Comparison of ENCODE assay signal across 15 cellular contexts in genomic region chr2:63614448-63614968, GRCh38. TPM values are rescaled to one million over a fixed set of nuclear protein-coding genes. Genes with fewer than 3 reads are reported as not detected.
A peak's percentile ranks its signal among the peaks of the same experiment; 100 is the strongest.
DNase-seq lines count a peak whose midpoint lies in the region; ATAC-seq, FAIRE-seq and TF ChIP-seq lines count a peak whose summit lies in the region.
"Had no signal": no experiment of that assay in that cellular context is flagged by ENCODE, and none has a peak within 500 bp of the region (broad histone marks: within the 10 kb centered on the region; RNA-seq: fewer than 3 reads in every experiment).

No MANE protein-coding gene starts in this region.

- H3K27me3 Mint-ChIP-seq in activated CD8-positive, alpha-beta memory T cell treated with anti-CD3 and anti-CD28 coated beads, Interleukin-2, amount 10 ng/mL, durations not matched to agents 7 days and 5 days, result peaks cover 30% of the 10 kb centered on the region

- CTCF ChIA-PET in AG04450 (lab: Charles Lee), result no interaction called here
- CTCF ChIA-PET in mammary epithelial cell (lab: Charles Lee; ENCODE audit: low non-redundant PET), result interaction anchor here (0.5 kb wide), 1 partner anchor 194 kb away, joined by 12 read pairs; no protein-coding TSS in a partner anchor
- CTCF ChIA-PET in activated CD8-positive, alpha-beta memory T cell treated with anti-CD3 and anti-CD28 coated beads, Interleukin-2, amount 10 ng/mL, durations not matched to agents 7 days and 5 days (lab: Charles Lee), result no interaction called here

- H3K36me3 Mint-ChIP-seq in activated CD8-positive, alpha-beta memory T cell treated with anti-CD3 and anti-CD28 coated beads, Interleukin-2, amount 10 ng/mL, durations not matched to agents 7 days and 5 days, result no peaks in the 10 kb centered on the region
- H3K36me3 Mint-ChIP-seq in activated naive CD4-positive, alpha-beta T cell treated with anti-CD3 and anti-CD28 coated beads, Interleukin-2, amount 50 U/mL, for 72 hours, result no peaks in the 10 kb centered on the region
- H3K36me3 Mint-ChIP-seq: activated naive CD4-positive, alpha-beta T cell treated with anti-CD3 and anti-CD28 coated beads, Interleukin-2, amount 10 ng/mL, durations not matched to agents 7 days and 5 days; naive B cell had no signal

- in situ Hi-C loops in mammary epithelial cell (cut with MboI; ENCODE audit: low sequenced_read_pairs in 2 of 2), result no loop called here

- peak overlapping the region; percentile 78 for H3K4me2 ChIP-seq in mammary epithelial cell (ENCODE audit: insufficient read depth, low read depth, low read length)

- H3K9me3 ChIP-seq in AG04450 (ENCODE audit: control insufficient read depth, insufficient read depth, low read length) (no peaks in the 10 kb centered on the region), mammary epithelial cell (replicated peaks; ENCODE audit: insufficient read depth, low read length) (no peaks in the 10 kb centered on the region), kidney (ENCODE audit: control insufficient read depth in 1 of 2, low read length in 2 of 2) (no peaks in the 10 kb centered on the region)
- H3K9me3 ChIP-seq: esophagus squamous epithelium, upper lobe of left lung had no signal

- intact Hi-C loops in mammary epithelial cell (cut with micrococcal nuclease) (loop anchor here (2.0 kb wide), 1 partner anchor 26 kb away; the partner anchor contains the start of genes MDH1 and WDPCP), kidney (cut with DNase I) (no loop called here)

- H3K27ac ChIP-seq in AG04450 (ENCODE audit: low read depth, low read length), result no peak overlapping the region
- peak overlapping the region; percentile 79 for H3K27ac ChIP-seq in mammary epithelial cell (ENCODE audit: insufficient read depth, low read depth, low read length)
- H3K27ac ChIP-seq in kidney (ENCODE audit: low read depth in 2 of 2, low read length in 2 of 2), result no peak overlapping the region
- H3K27ac ChIP-seq: esophagus squamous epithelium, upper lobe of left lung had no signal

- ATAC-seq in activated CD8-positive, alpha-beta memory T cell treated with anti-CD3 and anti-CD28 coated beads, Interleukin-2, amount 10 ng/mL, durations not matched to agents 7 days and 5 days, result no peak
- ATAC-seq in activated naive CD4-positive, alpha-beta T cell treated with anti-CD3 and anti-CD28 coated beads, Interleukin-2, amount 50 U/mL, for 72 hours, result no peak

- peaks cover 3% of the 10 kb centered on the region for H3K4me1 Mint-ChIP-seq in activated CD8-positive, alpha-beta memory T cell treated with anti-CD3 and anti-CD28 coated beads, Interleukin-2, amount 10 ng/mL, durations not matched to agents 7 days and 5 days
- H3K4me1 Mint-ChIP-seq: activated naive CD4-positive, alpha-beta T cell treated with anti-CD3 and anti-CD28 coated beads, Interleukin-2, amount 10 ng/mL, durations not matched to agents 7 days and 5 days; naive B cell had no signal

- no peak overlapping the region for H3K4me3 Mint-ChIP-seq in activated CD8-positive, alpha-beta memory T cell treated with anti-CD3 and anti-CD28 coated beads, Interleukin-2, amount 10 ng/mL, durations not matched to agents 7 days and 5 days
- H3K4me3 Mint-ChIP-seq: activated naive CD4-positive, alpha-beta T cell treated with anti-CD3 and anti-CD28 coated beads, Interleukin-2, amount 10 ng/mL, durations not matched to agents 7 days and 5 days; naive B cell had no signal

- dilution Hi-C loops in mammary epithelial cell (cut with HindIII; ENCODE audit: low sequenced_read_pairs), result no loop called here

- TF ChIP-seq CTCF in AG04450 (IDR thresholded peaks at IDR 0.05; ENCODE audit: low read depth, low read length), result no peak
- no peak for TF ChIP-seq CTCF in mammary epithelial cell (conservative IDR thresholded peaks at IDR 0.05 in 1 of 2, IDR thresholded peaks at IDR 0.05 in 1 of 2; ENCODE audit: extremely low read depth in 1 of 2, insufficient read depth in 1 of 2, low read depth in 1 of 2, low read length in 2 of 2)
- TF ChIP-seq CTCF in kidney (IDR thresholded peaks at IDR 0.05; ENCODE audit: borderline replicate concordance, extremely low read depth, insufficient read depth), result no peak

- no peaks in the 10 kb centered on the region for H3K36me3 ChIP-seq in mammary epithelial cell (ENCODE audit: insufficient read depth, low read length)
- H3K36me3 ChIP-seq in kidney (ENCODE audit: control insufficient read depth in 1 of 2, insufficient read depth in 2 of 2, low read length in 2 of 2), result no peaks in the 10 kb centered on the region
- H3K36me3 ChIP-seq: esophagus squamous epithelium, upper lobe of left lung had no signal

- peak overlapping the region; percentile 31 for H3K9ac ChIP-seq in mammary epithelial cell (ENCODE audit: insufficient read depth, low read length)
- H3K9ac ChIP-seq in kidney (ENCODE audit: low read length in 2 of 2), result no peak overlapping the region

- H4K20me1 ChIP-seq in mammary epithelial cell (ENCODE audit: insufficient read depth, low read length), result no peaks in the 10 kb centered on the region

- peak overlapping the region; percentile 74 for H2AFZ ChIP-seq in mammary epithelial cell (ENCODE audit: low read depth, low read length)

- H3K27ac Mint-ChIP-seq in activated CD8-positive, alpha-beta memory T cell treated with anti-CD3 and anti-CD28 coated beads, Interleukin-2, amount 10 ng/mL, durations not matched to agents 7 days and 5 days, result no peak overlapping the region
- H3K27ac Mint-ChIP-seq in activated naive CD4-positive, alpha-beta T cell treated with anti-CD3 and anti-CD28 coated beads, Interleukin-2, amount 50 U/mL, for 72 hours, result no peak overlapping the region
- H3K27ac Mint-ChIP-seq: activated naive CD4-positive, alpha-beta T cell treated with anti-CD3 and anti-CD28 coated beads, Interleukin-2, amount 10 ng/mL, durations not matched to agents 7 days and 5 days; naive B cell had no signal

- BruUV-seq in mammary epithelial cell (replicated peaks; lab: Mats Ljungman, UMichigan), result no TSS peak

- FAIRE-seq in HTR-8/SVneo (lab: Jason Lieb, UNC), result peak; percentile 83
- no peak for FAIRE-seq in kidney (lab: Jason Lieb, UNC)
- FAIRE-seq: GM12891 had no signal

- DNase-seq in AG04450 (ENCODE audit: low read depth, low spot score) (peak; percentile 11), HTR-8/SVneo (ENCODE audit: insufficient read length, low spot score) (peak; percentile 51), mammary epithelial cell (peak; percentile 66), islet precursor cell (peak; percentile 80), DMS153 (lab: John Stamatoyannopoulos, UW) (no peak), kidney (no peak)
- DNase-seq in activated CD8-positive, alpha-beta memory T cell treated with anti-CD3 and anti-CD28 coated beads, Interleukin-2, amount 10 ng/mL, durations not matched to agents 7 days and 5 days, result no peak
- DNase-seq in activated naive CD4-positive, alpha-beta T cell treated with anti-CD3 and anti-CD28 coated beads, Interleukin-2, amount 50 U/mL, for 72 hours (ENCODE audit: low spot score in 2 of 2), result no peak
- DNase-seq: activated CD4-positive, alpha-beta T cell treated with anti-CD3 and anti-CD28 coated beads for 4 hours; activated naive CD4-positive, alpha-beta T cell treated with anti-CD3 and anti-CD28 coated beads, Interleukin-2, amount 10 ng/mL, durations not matched to agents 7 days and 5 days; esophagus squamous epithelium; naive B cell; NCI-H187; upper lobe of left lung had no signal

- H3K27me3 ChIP-seq in AG04450 (ENCODE audit: control insufficient read depth, insufficient read depth, low read length), result no peaks in the 10 kb centered on the region
- H3K27me3 ChIP-seq in mammary epithelial cell (ENCODE audit: insufficient read depth, low read length), result no peaks in the 10 kb centered on the region
- H3K27me3 ChIP-seq: esophagus squamous epithelium, upper lobe of left lung had no signal

- POLR2A ChIA-PET in AG04450 (lab: Yijun Ruan, JAX), result no interaction called here

- H3K4me3 ChIP-seq in AG04450 (ENCODE audit: low read depth, low read length) (no peak overlapping the region), mammary epithelial cell (replicated peaks in 1 of 3; ENCODE audit: insufficient read depth in 1 of 3, low read depth in 2 of 3, low read length in 3 of 3) (no peak overlapping the region), kidney (ENCODE audit: low read length in 2 of 2) (no peak overlapping the region)
- H3K4me3 ChIP-seq: esophagus squamous epithelium, upper lobe of left lung had no signal

- H3K4me1 ChIP-seq in mammary epithelial cell (ENCODE audit: insufficient read depth, low read length) (peaks cover 26% of the 10 kb centered on the region), kidney (ENCODE audit: control insufficient read depth in 1 of 2, insufficient read depth in 1 of 2, low read depth in 1 of 2, low read length in 2 of 2) (no peaks in the 10 kb centered on the region)
- H3K4me1 ChIP-seq: upper lobe of left lung had no signal

- H3K9me3 Mint-ChIP-seq in activated CD8-positive, alpha-beta memory T cell treated with anti-CD3 and anti-CD28 coated beads, Interleukin-2, amount 10 ng/mL, durations not matched to agents 7 days and 5 days (ENCODE audit: low read depth), result no peaks in the 10 kb centered on the region
- no peaks in the 10 kb centered on the region for H3K9me3 Mint-ChIP-seq in activated naive CD4-positive, alpha-beta T cell treated with anti-CD3 and anti-CD28 coated beads, Interleukin-2, amount 50 U/mL, for 72 hours
- H3K9me3 Mint-ChIP-seq: activated naive CD4-positive, alpha-beta T cell treated with anti-CD3 and anti-CD28 coated beads, Interleukin-2, amount 10 ng/mL, durations not matched to agents 7 days and 5 days; naive B cell had no signal

- WGBS in mammary epithelial cell (ENCODE audit: low coverage, missing lambda C conversion rate), result 59% methylated on average over 2 of the region's 2 CpGs

- no peaks in the 10 kb centered on the region for H3K79me2 ChIP-seq in mammary epithelial cell (ENCODE audit: insufficient read depth, low read length)

RNA-seq across cellular contexts. Expression of gene MDH1, which starts 25.7 kb away (rescaled TPM):
- polyA plus RNA-seq in AG04450 (2011; rRNA removed) (239 and 296 TPM in 2 replicates), mammary epithelial cell (277 TPM), kidney (ENCODE audit: insufficient read depth, low read depth, low replicate concordance) (748 TPM)
- polyA minus RNA-seq in AG04450 (2011; rRNA and poly(A)+ RNA removed), result 61.3 and 70.1 TPM in 2 replicates
- total RNA-seq in mammary epithelial cell (100 to 1,000 TPM; 112 to 133 TPM), kidney (147 TPM)
- 99.1 TPM for polyA minus RNA-seq in mammary epithelial cell
- total RNA-seq in activated CD8-positive, alpha-beta memory T cell treated with anti-CD3 and anti-CD28 coated beads, Interleukin-2, amount 10 ng/mL, durations not matched to agents 7 days and 5 days, result 100 to 1,000 TPM; 169 to 209 TPM
- 100 to 1,000 TPM; 181 to 259 TPM for total RNA-seq in activated naive CD4-positive, alpha-beta T cell treated with anti-CD3 and anti-CD28 coated beads, Interleukin-2, amount 50 U/mL, for 72 hours

RNA-seq across cellular contexts. Expression of gene WDPCP, which starts 26.2 kb away (rescaled TPM):
- polyA plus RNA-seq in AG04450 (2011; rRNA removed) (3.9 and 4.7 TPM in 2 replicates), mammary epithelial cell (1.8 TPM), kidney (ENCODE audit: insufficient read depth, low read depth, low replicate concordance) (2.7 TPM)
- polyA minus RNA-seq in AG04450 (2011; rRNA and poly(A)+ RNA removed), result 12.1 and 13.0 TPM in 2 replicates
- total RNA-seq in mammary epithelial cell (10 to 100 TPM in 1 of 2 donors, 1 to 10 TPM in 1; 5.4 to 11.0 TPM), kidney (15.1 TPM)
- polyA minus RNA-seq in mammary epithelial cell, result 2.8 TPM
- 1 to 10 TPM; 7.3 to 7.6 TPM for total RNA-seq in activated CD8-positive, alpha-beta memory T cell treated with anti-CD3 and anti-CD28 coated beads, Interleukin-2, amount 10 ng/mL, durations not matched to agents 7 days and 5 days
- total RNA-seq in activated naive CD4-positive, alpha-beta T cell treated with anti-CD3 and anti-CD28 coated beads, Interleukin-2, amount 50 U/mL, for 72 hours, result 10 to 100 TPM in 1 of 2 donors, 1 to 10 TPM in 1; 8.4 to 10.1 TPM

Comparison
In these comparisons a context has a peak if more than half of its experiments do, and no peak if none do; other contexts are left out.
1. DNase-seq: peak in AG04450 (single experiment), HTR-8/SVneo (single experiment), mammary epithelial cell (single experiment) and islet precursor cell (single experiment); none in activated CD8-positive, alpha-beta memory T cell treated with anti-CD3 and anti-CD28 coated beads, Interleukin-2, amount 10 ng/mL, durations not matched to agents 7 days and 5 days (single experiment), activated naive CD4-positive, alpha-beta T cell treated with anti-CD3 and anti-CD28 coated beads, Interleukin-2, amount 50 U/mL, for 72 hours (0 of 2), DMS153 (single experiment) and kidney (single experiment).